ENCODE assay signal across 10 cellular contexts in genomic region chr6:30782425-30783014, GRCh38. TPM values are rescaled to one million over a fixed set of nuclear protein-coding genes. Genes with fewer than 3 reads are reported as not detected.
DNase-seq lines count a peak whose midpoint lies in the region; ATAC-seq and TF ChIP-seq lines count a peak whose summit lies in the region.
"Had no signal": no experiment of that assay in that cellular context is flagged by ENCODE, and none has a peak within 500 bp of the region (broad histone marks: within the 10 kb centered on the region; RNA-seq: fewer than 3 reads in every experiment).

No MANE protein-coding gene starts in this region.

- peaks cover 6% of the 10 kb centered on the region for H3K36me3 Mint-ChIP-seq in activated CD8-positive, alpha-beta T cell treated with anti-CD3 and anti-CD28 coated beads for 36 hours (ENCODE audit: low read depth)
- H3K36me3 Mint-ChIP-seq: activated CD4-positive, alpha-beta memory T cell treated with anti-CD3 and anti-CD28 coated beads for 36 hours had no signal

- peaks cover 22% of the 10 kb centered on the region for H3K4me1 ChIP-seq in right cardiac atrium (ENCODE audit: control insufficient read depth, insufficient read depth, low read length)

- peak overlapping the region; percentile 20 for H3K27ac ChIP-seq in right cardiac atrium (ENCODE audit: low read length)

- peaks cover 4% of the 10 kb centered on the region for H3K9me3 Mint-ChIP-seq in activated CD8-positive, alpha-beta T cell treated with anti-CD3 and anti-CD28 coated beads for 36 hours
- H3K9me3 Mint-ChIP-seq: activated CD4-positive, alpha-beta memory T cell treated with anti-CD3 and anti-CD28 coated beads for 36 hours; stimulated activated naive B cell treated with anti-CD40 and anti-IgM and Interleukin-4, amounts not matched to agents 10 μg/mL and 1 μg/mL and 100 μg/mL, for 72 hours had no signal

- H3K27ac Mint-ChIP-seq in activated CD8-positive, alpha-beta T cell treated with anti-CD3 and anti-CD28 coated beads for 36 hours = peak overlapping the region; percentile 85
- H3K27ac Mint-ChIP-seq: activated CD4-positive, alpha-beta memory T cell treated with anti-CD3 and anti-CD28 coated beads for 36 hours had no signal

- H3K9me3 ChIP-seq in right cardiac atrium (ENCODE audit: control insufficient read depth, low read length) = no peaks in the 10 kb centered on the region

- H3K4me1 Mint-ChIP-seq in activated CD8-positive, alpha-beta T cell treated with anti-CD3 and anti-CD28 coated beads for 36 hours (ENCODE audit: low read depth) = peaks cover 67% of the 10 kb centered on the region

- peak; percentile 72 for DNase-seq in HCEC 1CT
- DNase-seq in activated CD8-positive, alpha-beta T cell treated with anti-CD3 and anti-CD28 coated beads for 36 hours = no peak
- DNase-seq in right cardiac atrium = no peak
- peak; percentile 78 for DNase-seq in stromal cell of bone marrow (ENCODE audit: low read depth)
- DNase-seq in T-helper 9 cell = no peak
- DNase-seq in HUDEP-2 (lab: John Stamatoyannopoulos, UW; ENCODE audit: unreplicated experiment in 76 of 76) = no peak
- no peak for DNase-seq in NCI-H1105 treated with DMSO at 0.1 percent for 48 hours (lab: John Stamatoyannopoulos, UW)
- DNase-seq in cerebellar nuclear complex (lab: John Stamatoyannopoulos, UW) = no peak
- DNase-seq: activated CD4-positive, alpha-beta memory T cell treated with anti-CD3 and anti-CD28 coated beads for 36 hours had no signal

- POLR2A ChIA-PET in activated CD8-positive, alpha-beta T cell treated with anti-CD3 and anti-CD28 coated beads for 36 hours (lab: Charles Lee) = interaction anchor here (1.3 to 12.9 kb wide), 6 partner anchors 13 to 45 kb away, joined by 3 to 162 read pairs (median 7); partner anchors contain the start of gene FLOT1

- H3K27me3 Mint-ChIP-seq in activated CD8-positive, alpha-beta T cell treated with anti-CD3 and anti-CD28 coated beads for 36 hours = no peaks in the 10 kb centered on the region
- H3K27me3 Mint-ChIP-seq: activated CD4-positive, alpha-beta memory T cell treated with anti-CD3 and anti-CD28 coated beads for 36 hours had no signal

- TF ChIP-seq CTCF in activated CD8-positive, alpha-beta T cell treated with anti-CD3 and anti-CD28 coated beads for 36 hours (IDR thresholded peaks at IDR 0.05) = no peak

- no peak for ATAC-seq in activated CD8-positive, alpha-beta T cell treated with anti-CD3 and anti-CD28 coated beads for 36 hours
- no peak for ATAC-seq in right cardiac atrium

- H3K4me3 ChIP-seq in right cardiac atrium (ENCODE audit: low read length) = no peak overlapping the region

- CTCF ChIA-PET in activated CD8-positive, alpha-beta T cell treated with anti-CD3 and anti-CD28 coated beads for 36 hours (lab: Charles Lee) = interaction anchor here (1.4 to 1.7 kb wide), 2 partner anchors 13 to 39 kb away, joined by 6 to 8 read pairs; no protein-coding TSS in a partner anchor

- no peaks in the 10 kb centered on the region for H3K27me3 ChIP-seq in right cardiac atrium (ENCODE audit: control insufficient read depth, insufficient read depth)

- peak overlapping the region; percentile 44 for H3K4me3 Mint-ChIP-seq in activated CD8-positive, alpha-beta T cell treated with anti-CD3 and anti-CD28 coated beads for 36 hours
- H3K4me3 Mint-ChIP-seq: activated CD4-positive, alpha-beta memory T cell treated with anti-CD3 and anti-CD28 coated beads for 36 hours had no signal

- intact Hi-C loops in activated CD8-positive, alpha-beta T cell treated with anti-CD3 and anti-CD28 coated beads for 36 hours (cut with micrococcal nuclease) = no loop called here
- intact Hi-C loops in right cardiac atrium (cut with DNase I) = loop anchor here in 2 of 4 donors (5.0 kb wide), 1 partner anchor 40 kb away; the partner anchor contains the start of genes FLOT1 (in 2 of the 2) and IER3 (in 2 of the 2)

RNA-seq across cellular contexts. Expression of gene IER3, which starts 38.2 kb away (rescaled TPM):
- 100 to 1,000 TPM; 375 to 386 TPM for total RNA-seq in activated CD8-positive, alpha-beta T cell treated with anti-CD3 and anti-CD28 coated beads for 36 hours
- 10 to 100 TPM; 22.4 to 60.2 (median 34.1) TPM for total RNA-seq in right cardiac atrium
- 63.6 TPM for polyA plus RNA-seq in right cardiac atrium

RNA-seq across cellular contexts. Expression of gene FLOT1, which starts 40.0 kb away (rescaled TPM):
- total RNA-seq in activated CD8-positive, alpha-beta T cell treated with anti-CD3 and anti-CD28 coated beads for 36 hours = 100 to 1,000 TPM; 135 TPM
- total RNA-seq in right cardiac atrium = 100 to 1,000 TPM; 180 to 208 (median 199) TPM
- 264 TPM for polyA plus RNA-seq in right cardiac atrium

Comparison
In these comparisons a context has a peak if more than half of its experiments do, and no peak if none do; other contexts are left out.
1. DNase-seq: peak in HCEC 1CT (single experiment) and stromal cell of bone marrow (single experiment); none in activated CD8-positive, alpha-beta T cell treated with anti-CD3 and anti-CD28 coated beads for 36 hours (single experiment), right cardiac atrium (0 of 3), T-helper 9 cell (single experiment), HUDEP-2 (0 of 76), NCI-H1105 treated with DMSO at 0.1 percent for 48 hours (single experiment) and cerebellar nuclear complex (0 of 2).
2. RNA of gene IER3, which starts 38.2 kb away (total RNA-seq): 375 to 386 TPM in activated CD8-positive, alpha-beta T cell treated with anti-CD3 and anti-CD28 coated beads for 36 hours; 22.4 to 60.2 TPM in right cardiac atrium; every median in the first group is over 4 times any median in the second.